22 cellular contexts compared by ENCODE assay signal in genomic region chr16:88862968-88863367, GRCh38. TPM values are rescaled to one million over a fixed set of nuclear protein-coding genes. Genes with fewer than 3 reads are reported as not detected.
DNase-seq lines count a peak whose midpoint lies in the region; ATAC-seq, FAIRE-seq and TF ChIP-seq lines count a peak whose summit lies in the region.
"Had no signal": no experiment of that assay in that cellular context is flagged by ENCODE, and none has a peak within 500 bp of the region (broad histone marks: within the 10 kb centered on the region; RNA-seq: fewer than 3 reads in every experiment).

No MANE protein-coding gene starts in this region.

- peaks cover 40% of the 10 kb centered on the region; the same call in 2 of the 3 replicates for H3K36me3 ChIP-seq in K562 (ENCODE audit: control insufficient read depth, insufficient read depth, low read length)
- H3K36me3 ChIP-seq in psoas muscle (ENCODE audit: insufficient read depth in 1 of 2, low read depth in 1 of 2), result peaks cover 0 to 48% of the 10 kb centered on the region in 2 donors

- CTCF ChIA-PET in activated CD8-positive, alpha-beta T cell treated with anti-CD3 and anti-CD28 coated beads, Interleukin-2, amount 10 ng/mL, durations not matched to agents 7 days and 5 days (lab: Charles Lee), result no interaction called here
- CTCF ChIA-PET in activated CD8-positive, alpha-beta T cell treated with anti-CD3 and anti-CD28 coated beads for 36 hours (lab: Charles Lee), result no interaction called here
- CTCF ChIA-PET in K562 (lab: Yijun Ruan, JAX; ENCODE audit: low intra/inter-chr PET ratio), result no interaction called here

- no peaks in the 10 kb centered on the region for H3K27me3 Mint-ChIP-seq in activated CD8-positive, alpha-beta T cell treated with anti-CD3 and anti-CD28 coated beads, Interleukin-2, amount 10 ng/mL, durations not matched to agents 7 days and 5 days (ENCODE audit: low read depth)
- H3K27me3 Mint-ChIP-seq in activated CD8-positive, alpha-beta T cell treated with anti-CD3 and anti-CD28 coated beads for 36 hours, result no peaks in the 10 kb centered on the region
- H3K27me3 Mint-ChIP-seq: B cell; CD4-positive, CD25-positive, alpha-beta regulatory T cell had no signal

- no peak overlapping the region; a peak in 1 of 4 replicates for H3K9ac ChIP-seq in K562 (ENCODE audit: insufficient read depth in 1 of 2, low read depth in 2 of 2, low read length in 2 of 2)
- H3K9ac ChIP-seq: BLaER1 had no signal

- no peak for DNase-seq in activated CD8-positive, alpha-beta T cell treated with anti-CD3 and anti-CD28 coated beads, Interleukin-2, amount 10 ng/mL, durations not matched to agents 7 days and 5 days
- DNase-seq in activated CD8-positive, alpha-beta T cell treated with anti-CD3 and anti-CD28 coated beads for 36 hours, result no peak
- DNase-seq in K562 (ENCODE audit: extremely low read depth in 1 of 4, low spot score in 3 of 4) (no peak), psoas muscle (no peak), hepatic stellate cell (ENCODE audit: low spot score) (no peak)
- DNase-seq: Caco-2; CD4-positive, CD25-positive, alpha-beta regulatory T cell; CD8-positive, alpha-beta T cell; DMS153; DND-41; GOT3; HFFc6 had no signal

- no peak for TF ChIP-seq POLR2A in K562 (conservative IDR thresholded peaks at IDR 0.05)

- WGBS in K562 (ENCODE audit: insufficient coverage, low coverage, missing lambda C conversion rate), result 78% methylated on average over 18 of the region's 25 CpGs
- WGBS in psoas muscle, 3 donors, result 88 to 93% (median 91%) methylated on average over 22 to 25 of the region's 25 CpGs

- POLR2A ChIA-PET in activated CD8-positive, alpha-beta T cell treated with anti-CD3 and anti-CD28 coated beads, Interleukin-2, amount 10 ng/mL, durations not matched to agents 7 days and 5 days (lab: Charles Lee), result interaction anchor here (1.6 kb wide), 1 partner anchor 8 kb away, joined by 3 read pairs; no protein-coding TSS in a partner anchor
- POLR2A ChIA-PET in activated CD8-positive, alpha-beta T cell treated with anti-CD3 and anti-CD28 coated beads for 36 hours (lab: Charles Lee), result no interaction called here
- POLR2A ChIA-PET in K562 (lab: Yijun Ruan, JAX), result no interaction called here

- no peak for TF ChIP-seq RAD21 in K562 (CRISPR knock-in tag; conservative IDR thresholded peaks at IDR 0.05 in 1 of 2, IDR thresholded peaks at IDR 0.05 in 1 of 2)

- FAIRE-seq in K562 (lab: Jason Lieb, UNC), result no peak
- FAIRE-seq: A204.1, G401.6, GM12892, H54 had no signal

- H3K9me1 ChIP-seq in K562 (ENCODE audit: control insufficient read depth, insufficient read depth, low read length), result no peaks in the 10 kb centered on the region

- peaks cover 19% of the 10 kb centered on the region for H3K36me3 Mint-ChIP-seq in activated CD8-positive, alpha-beta T cell treated with anti-CD3 and anti-CD28 coated beads, Interleukin-2, amount 10 ng/mL, durations not matched to agents 7 days and 5 days (ENCODE audit: low read depth)
- H3K36me3 Mint-ChIP-seq in activated CD8-positive, alpha-beta T cell treated with anti-CD3 and anti-CD28 coated beads for 36 hours (ENCODE audit: low read depth), result peaks cover 12% of the 10 kb centered on the region

- no peak overlapping the region for H3K4me2 ChIP-seq in K562 (ENCODE audit: insufficient read depth, low read length)

- in situ Hi-C loops in K562 (cut with MboI), result no loop called here

- no TSS peak for BruUV-seq in K562 (replicated peaks; lab: Mats Ljungman, UMichigan)

- H3K27ac ChIP-seq in K562 (ENCODE audit: extremely low read depth, low read depth, low read length) (no peak overlapping the region), psoas muscle (no peak overlapping the region)
- H3K27ac ChIP-seq: 22Rv1, BLaER1, C4-2B had no signal

- peak overlapping the region; percentile 51 for H3K27ac Mint-ChIP-seq in activated CD8-positive, alpha-beta T cell treated with anti-CD3 and anti-CD28 coated beads, Interleukin-2, amount 10 ng/mL, durations not matched to agents 7 days and 5 days
- H3K27ac Mint-ChIP-seq in activated CD8-positive, alpha-beta T cell treated with anti-CD3 and anti-CD28 coated beads for 36 hours, result no peak overlapping the region
- H3K27ac Mint-ChIP-seq: B cell; CD8-positive, alpha-beta T cell; HFFc6 had no signal

- H3K79me2 ChIP-seq in K562 (ENCODE audit: control insufficient read depth, insufficient read depth, low read length), result peaks cover 6% of the 10 kb centered on the region; the same call in 2 of the 3 replicates

- peaks cover 2 to 62% of the 10 kb centered on the region in 2 experiments; a peak in 4 of 5 replicates for H3K4me1 ChIP-seq in K562 (replicated peaks in 1 of 2; ENCODE audit: control insufficient read depth in 2 of 2, insufficient read depth in 2 of 2, low read length in 2 of 2)
- H3K4me1 ChIP-seq in psoas muscle, result peaks cover 5% of the 10 kb centered on the region

- H3K9me3 Mint-ChIP-seq in activated CD8-positive, alpha-beta T cell treated with anti-CD3 and anti-CD28 coated beads, Interleukin-2, amount 10 ng/mL, durations not matched to agents 7 days and 5 days (ENCODE audit: insufficient read depth), result no peaks in the 10 kb centered on the region
- no peaks in the 10 kb centered on the region for H3K9me3 Mint-ChIP-seq in activated CD8-positive, alpha-beta T cell treated with anti-CD3 and anti-CD28 coated beads for 36 hours
- H3K9me3 Mint-ChIP-seq: CD8-positive, alpha-beta T cell; HFFc6 had no signal

- H3K9me3 ChIP-seq in K562 (replicated peaks; ENCODE audit: control insufficient read depth, insufficient read depth, low read depth, low read length) (no peaks in the 10 kb centered on the region), psoas muscle (no peaks in the 10 kb centered on the region)
- H3K9me3 ChIP-seq: BLaER1, Caco-2, HAP-1 had no signal

- H3K4me3 ChIP-seq in K562 (no peak overlapping the region), psoas muscle (no peak overlapping the region)
- H3K4me3 ChIP-seq: BLaER1, HAP-1 had no signal

- TF ChIP-seq EP300 in K562 (IDR thresholded peaks at IDR 0.05; ENCODE audit: low read length), result no peak

- intact Hi-C loops in activated CD8-positive, alpha-beta T cell treated with anti-CD3 and anti-CD28 coated beads for 36 hours (cut with micrococcal nuclease), result no loop called here
- intact Hi-C loops in K562 (cut with micrococcal nuclease), result no loop called here
- intact Hi-C loops in psoas muscle (cut with DNase I), result no loop called here

- TF ChIP-seq CTCF in activated CD8-positive, alpha-beta T cell treated with anti-CD3 and anti-CD28 coated beads for 36 hours (IDR thresholded peaks at IDR 0.05), result no peak
- TF ChIP-seq CTCF in K562 (IDR thresholded peaks at IDR 0.05 in 2 of 3, conservative IDR thresholded peaks at IDR 0.05 in 1 of 3; ENCODE audit: insufficient read depth in 2 of 3, low read depth in 1 of 3, low read length in 3 of 3) (no peak), psoas muscle (IDR thresholded peaks at IDR 0.05) (no peak)

- ATAC-seq in activated CD8-positive, alpha-beta T cell treated with anti-CD3 and anti-CD28 coated beads, Interleukin-2, amount 10 ng/mL, durations not matched to agents 7 days and 5 days, result no peak
- ATAC-seq in activated CD8-positive, alpha-beta T cell treated with anti-CD3 and anti-CD28 coated beads for 36 hours, result no peak
- ATAC-seq in K562 (no peak), psoas muscle (no peak)
- ATAC-seq: CD8-positive, alpha-beta T cell had no signal

- H3K4me1 Mint-ChIP-seq in activated CD8-positive, alpha-beta T cell treated with anti-CD3 and anti-CD28 coated beads, Interleukin-2, amount 10 ng/mL, durations not matched to agents 7 days and 5 days (ENCODE audit: low read depth), result peaks cover 7% of the 10 kb centered on the region
- H3K4me1 Mint-ChIP-seq in activated CD8-positive, alpha-beta T cell treated with anti-CD3 and anti-CD28 coated beads for 36 hours (ENCODE audit: low read depth), result peaks cover 9% of the 10 kb centered on the region

- H3K27me3 ChIP-seq in K562 (ENCODE audit: control insufficient read depth in 2 of 2, insufficient read depth in 2 of 2, low read length in 2 of 2) (no peaks in the 10 kb centered on the region), psoas muscle (ENCODE audit: insufficient read depth in 3 of 3, low read length in 2 of 3) (no peaks in the 10 kb centered on the region)
- H3K27me3 ChIP-seq: BLaER1 had no signal

- 0 out of 2 replicates have a peak, but pooled peaks cover 4% of the 10 kb centered on the region for H4K20me1 ChIP-seq in K562 (replicated peaks; ENCODE audit: control insufficient read depth, insufficient read depth, low read length)

- H2AFZ ChIP-seq in K562 (ENCODE audit: low read depth, low read length), result no peak overlapping the region

- no peak overlapping the region for H3K4me3 Mint-ChIP-seq in activated CD8-positive, alpha-beta T cell treated with anti-CD3 and anti-CD28 coated beads, Interleukin-2, amount 10 ng/mL, durations not matched to agents 7 days and 5 days
- no peak overlapping the region for H3K4me3 Mint-ChIP-seq in activated CD8-positive, alpha-beta T cell treated with anti-CD3 and anti-CD28 coated beads for 36 hours
- H3K4me3 Mint-ChIP-seq: B cell; CD4-positive, CD25-positive, alpha-beta regulatory T cell; CD8-positive, alpha-beta T cell; HFFc6 had no signal

RNA-seq across cellular contexts. Expression of gene PABPN1L, which starts 3.5 kb away (rescaled TPM):
- not detected for total RNA-seq in activated CD8-positive, alpha-beta T cell treated with anti-CD3 and anti-CD28 coated beads, Interleukin-2, amount 10 ng/mL, durations not matched to agents 7 days and 5 days
- not detected for total RNA-seq in activated CD8-positive, alpha-beta T cell treated with anti-CD3 and anti-CD28 coated beads for 36 hours
- 0.46 and 2.2 TPM in 2 replicates for total RNA-seq in K562 (2011; cell fraction: chromatin; rRNA removed; ENCODE audit: low replicate concordance)
- 0.26 and 0.50 TPM in 2 replicates for total RNA-seq in K562 (2011; cell fraction: nucleolus; rRNA removed)
- total RNA-seq in K562 (2011; cell fraction: nucleoplasm; rRNA removed), result 0.29 and 0.99 TPM in 2 replicates
- 0.32 TPM in 1 of 2 replicates, not detected in the other for total RNA-seq in K562 (2014; rRNA removed)
- total RNA-seq in K562 (2014; rRNA removed; fragmentation: Illumina TruSeq; extraction: Trizol), result not detected in 2 replicates
- 0.19 TPM in 1 of 2 replicates, not detected in the other for total RNA-seq in K562 (2015; rRNA removed; fragmentation: Illumina TruSeq; extraction: Trizol)
- total RNA-seq in K562 (2021), result 0.29 TPM in 1 of 2 replicates, not detected in the other
- polyA plus RNA-seq in K562 (2011; rRNA removed), result not detected in 2 replicates
- not detected in 2 replicates for polyA plus RNA-seq in K562 (2011; cell fraction: cytosol; rRNA removed)
- polyA plus RNA-seq in K562 (2011; cell fraction: nucleus; rRNA removed), result 0.55 and 0.58 TPM in 2 replicates
- 0.29 and 0.71 TPM in 2 replicates for polyA plus RNA-seq in K562 (2012)
- not detected in 2 replicates for polyA plus RNA-seq in K562 (2014; fragmentation: Illumina TruSeq; extraction: Trizol)
- not detected for polyA plus RNA-seq in K562 (2014; fragmentation: Nextera tagmentation; extraction: Ambion mirVana)
- 0.11 TPM in 1 of 2 replicates, not detected in the other for polyA plus RNA-seq in K562 (2014; rRNA removed)
- polyA minus RNA-seq in K562 (2011; rRNA and poly(A)+ RNA removed), result not detected in 2 replicates
- polyA minus RNA-seq in K562 (2011; cell fraction: cytosol; rRNA and poly(A)+ RNA removed), result not detected in 2 replicates
- polyA minus RNA-seq in K562 (2011; cell fraction: nucleus; rRNA and poly(A)+ RNA removed), result not detected in 2 replicates
- total RNA-seq in psoas muscle, result not detected
- polyA plus RNA-seq in psoas muscle, result not detected
- total RNA-seq: Caco-2; CD4-positive, CD25-positive, alpha-beta regulatory T cell; CD8-positive, alpha-beta T cell; HFFc6 had no signal
- polyA plus RNA-seq: AG04450; CD4-positive, CD25-positive, alpha-beta regulatory T cell had no signal

RNA-seq across cellular contexts. Expression of gene TRAPPC2L, which starts 6.0 kb away (rescaled TPM):
- 10 to 100 TPM; 61.2 to 65.3 TPM for total RNA-seq in activated CD8-positive, alpha-beta T cell treated with anti-CD3 and anti-CD28 coated beads, Interleukin-2, amount 10 ng/mL, durations not matched to agents 7 days and 5 days
- total RNA-seq in activated CD8-positive, alpha-beta T cell treated with anti-CD3 and anti-CD28 coated beads for 36 hours, result 10 to 100 TPM; 56.4 to 61.9 TPM
- 43.1 and 83.7 TPM in 2 replicates for total RNA-seq in K562 (2011; cell fraction: chromatin; rRNA removed; ENCODE audit: low replicate concordance)
- total RNA-seq in K562 (2011; cell fraction: nucleolus; rRNA removed), result 64.3 and 69.7 TPM in 2 replicates
- 53.0 and 53.7 TPM in 2 replicates for total RNA-seq in K562 (2011; cell fraction: nucleoplasm; rRNA removed)
- 60.4 and 77.5 TPM in 2 replicates for total RNA-seq in K562 (2014; rRNA removed)
- total RNA-seq in K562 (2014; rRNA removed; fragmentation: Illumina TruSeq; extraction: Trizol), result 92.6 and 126 TPM in 2 replicates
- 61.1 and 69.1 TPM in 2 replicates for total RNA-seq in K562 (2015; rRNA removed; fragmentation: Illumina TruSeq; extraction: Trizol)
- total RNA-seq in K562 (2021), result 89.1 and 92.6 TPM in 2 replicates
- polyA plus RNA-seq in K562 (2011; rRNA removed), result 124 and 163 TPM in 2 replicates
- polyA plus RNA-seq in K562 (2011; cell fraction: cytosol; rRNA removed), result 94.2 and 150 TPM in 2 replicates
- polyA plus RNA-seq in K562 (2011; cell fraction: nucleus; rRNA removed), result 96.2 and 120 TPM in 2 replicates
- 69.9 and 168 TPM in 2 replicates for polyA plus RNA-seq in K562 (2012)
- 97.5 and 104 TPM in 2 replicates for polyA plus RNA-seq in K562 (2014; fragmentation: Illumina TruSeq; extraction: Trizol)
- polyA plus RNA-seq in K562 (2014; fragmentation: Nextera tagmentation; extraction: Ambion mirVana), result 100 to 1,000 TPM; 345 to 398 TPM
- 92.4 and 99.1 TPM in 2 replicates for polyA plus RNA-seq in K562 (2014; rRNA removed)
- 28.3 and 55.3 TPM in 2 replicates for polyA minus RNA-seq in K562 (2011; rRNA and poly(A)+ RNA removed)
- polyA minus RNA-seq in K562 (2011; cell fraction: cytosol; rRNA and poly(A)+ RNA removed), result 24.9 and 30.9 TPM in 2 replicates
- polyA minus RNA-seq in K562 (2011; cell fraction: nucleus; rRNA and poly(A)+ RNA removed), result 30.4 and 33.3 TPM in 2 replicates
- total RNA-seq in psoas muscle, result 10 to 100 TPM; 38.6 to 42.6 (median 38.7) TPM
- polyA plus RNA-seq in psoas muscle, result 10 to 100 TPM; 23.9 to 30.7 (median 28.5) TPM

RNA-seq across cellular contexts. Expression of gene GALNS, which starts 6.2 kb away (rescaled TPM):
- 10 to 100 TPM; 31.1 to 33.3 TPM for total RNA-seq in activated CD8-positive, alpha-beta T cell treated with anti-CD3 and anti-CD28 coated beads, Interleukin-2, amount 10 ng/mL, durations not matched to agents 7 days and 5 days
- total RNA-seq in activated CD8-positive, alpha-beta T cell treated with anti-CD3 and anti-CD28 coated beads for 36 hours, result 10 to 100 TPM; 24.5 to 25.4 TPM
- 69.8 and 180 TPM in 2 replicates for total RNA-seq in K562 (2011; cell fraction: chromatin; rRNA removed; ENCODE audit: low replicate concordance)
- 70.5 and 71.6 TPM in 2 replicates for total RNA-seq in K562 (2011; cell fraction: nucleolus; rRNA removed)
- 50.8 and 56.2 TPM in 2 replicates for total RNA-seq in K562 (2011; cell fraction: nucleoplasm; rRNA removed)
- total RNA-seq in K562 (2014; rRNA removed) (3.4 and 5.4 TPM in 2 replicates), K562 (2014; rRNA removed; fragmentation: Illumina TruSeq; extraction: Trizol) (2.4 and 4.1 TPM in 2 replicates), K562 (2015; rRNA removed; fragmentation: Illumina TruSeq; extraction: Trizol) (5.6 and 5.9 TPM in 2 replicates), K562 (2021) (12.3 and 13.2 TPM in 2 replicates), psoas muscle (10 to 100 TPM in 2 of 4 donors, 1 to 10 TPM in 2; 4.8 to 10.4 (median 9.7) TPM)
- polyA plus RNA-seq in K562 (2011; rRNA removed) (3.9 and 4.3 TPM in 2 replicates), K562 (2014; fragmentation: Illumina TruSeq; extraction: Trizol) (6.0 and 7.0 TPM in 2 replicates), K562 (2014; fragmentation: Nextera tagmentation; extraction: Ambion mirVana) (under 1 TPM; 0.38 to 0.63 TPM), K562 (2014; rRNA removed) (6.7 and 8.6 TPM in 2 replicates), psoas muscle (10 to 100 TPM in 2 of 3 donors, 1 to 10 TPM in 1; 9.0 to 15.4 (median 12.3) TPM)
- 3.9 and 9.1 TPM in 2 replicates for polyA plus RNA-seq in K562 (2011; cell fraction: cytosol; rRNA removed)
- polyA plus RNA-seq in K562 (2011; cell fraction: nucleus; rRNA removed), result 20.2 and 34.5 TPM in 2 replicates
- 11.1 and 16.0 TPM in 2 replicates for polyA plus RNA-seq in K562 (2012)
- polyA minus RNA-seq in K562 (2011; rRNA and poly(A)+ RNA removed), result 1.9 and 3.7 TPM in 2 replicates
- 3.2 and 3.3 TPM in 2 replicates for polyA minus RNA-seq in K562 (2011; cell fraction: cytosol; rRNA and poly(A)+ RNA removed)
- 7.0 and 7.8 TPM in 2 replicates for polyA minus RNA-seq in K562 (2011; cell fraction: nucleus; rRNA and poly(A)+ RNA removed)

RNA-seq across cellular contexts. Expression of gene APRT, which starts 51.2 kb away (rescaled TPM):
- 100 to 1,000 TPM; 140 to 141 TPM for total RNA-seq in activated CD8-positive, alpha-beta T cell treated with anti-CD3 and anti-CD28 coated beads, Interleukin-2, amount 10 ng/mL, durations not matched to agents 7 days and 5 days
- 100 to 1,000 TPM; 236 to 240 TPM for total RNA-seq in activated CD8-positive, alpha-beta T cell treated with anti-CD3 and anti-CD28 coated beads for 36 hours
- 35.4 and 135 TPM in 2 replicates for total RNA-seq in K562 (2011; cell fraction: chromatin; rRNA removed; ENCODE audit: low replicate concordance)
- total RNA-seq in K562 (2011; cell fraction: nucleolus; rRNA removed), result 138 and 183 TPM in 2 replicates
- 82.7 and 89.3 TPM in 2 replicates for total RNA-seq in K562 (2011; cell fraction: nucleoplasm; rRNA removed)
- 409 and 555 TPM in 2 replicates for total RNA-seq in K562 (2014; rRNA removed)
- total RNA-seq in K562 (2014; rRNA removed; fragmentation: Illumina TruSeq; extraction: Trizol), result 86.2 and 129 TPM in 2 replicates
- 213 and 224 TPM in 2 replicates for total RNA-seq in K562 (2015; rRNA removed; fragmentation: Illumina TruSeq; extraction: Trizol)
- 340 and 359 TPM in 2 replicates for total RNA-seq in K562 (2021)
- polyA plus RNA-seq in K562 (2011; rRNA removed), result 146 and 234 TPM in 2 replicates
- polyA plus RNA-seq in K562 (2011; cell fraction: cytosol; rRNA removed), result 130 and 287 TPM in 2 replicates
- polyA plus RNA-seq in K562 (2011; cell fraction: nucleus; rRNA removed), result 161 and 192 TPM in 2 replicates
- 290 and 337 TPM in 2 replicates for polyA plus RNA-seq in K562 (2012)
- polyA plus RNA-seq in K562 (2014; fragmentation: Illumina TruSeq; extraction: Trizol), result 94.4 and 200 TPM in 2 replicates
- 100 to 1,000 TPM in 1 of 2 experiments, 10 to 100 TPM in 1; 41.7 to 116 TPM for polyA plus RNA-seq in K562 (2014; fragmentation: Nextera tagmentation; extraction: Ambion mirVana)
- 354 and 422 TPM in 2 replicates for polyA plus RNA-seq in K562 (2014; rRNA removed)
- 17.6 and 29.0 TPM in 2 replicates for polyA minus RNA-seq in K562 (2011; rRNA and poly(A)+ RNA removed)
- polyA minus RNA-seq in K562 (2011; cell fraction: cytosol; rRNA and poly(A)+ RNA removed), result 127 and 142 TPM in 2 replicates
- 49.9 and 62.3 TPM in 2 replicates for polyA minus RNA-seq in K562 (2011; cell fraction: nucleus; rRNA and poly(A)+ RNA removed)
- total RNA-seq in psoas muscle, result 10 to 100 TPM; 32.8 to 67.7 (median 55.0) TPM
- polyA plus RNA-seq in psoas muscle, result 100 to 1,000 TPM in 1 of 3 donors, 10 to 100 TPM in 2; 49.4 to 165 (median 66.9) TPM

RNA-seq across cellular contexts. Expression of gene CDT1, which starts 59.4 kb away (rescaled TPM):
- 100 to 1,000 TPM; 126 to 132 TPM for total RNA-seq in activated CD8-positive, alpha-beta T cell treated with anti-CD3 and anti-CD28 coated beads, Interleukin-2, amount 10 ng/mL, durations not matched to agents 7 days and 5 days
- total RNA-seq in activated CD8-positive, alpha-beta T cell treated with anti-CD3 and anti-CD28 coated beads for 36 hours, result 100 to 1,000 TPM; 180 to 182 TPM
- 14.1 and 55.6 TPM in 2 replicates for total RNA-seq in K562 (2011; cell fraction: chromatin; rRNA removed; ENCODE audit: low replicate concordance)
- 67.5 and 87.8 TPM in 2 replicates for total RNA-seq in K562 (2011; cell fraction: nucleolus; rRNA removed)
- total RNA-seq in K562 (2011; cell fraction: nucleoplasm; rRNA removed), result 29.4 and 38.8 TPM in 2 replicates
- total RNA-seq in K562 (2014; rRNA removed), result 114 and 119 TPM in 2 replicates
- 3.4 and 4.4 TPM in 2 replicates for total RNA-seq in K562 (2014; rRNA removed; fragmentation: Illumina TruSeq; extraction: Trizol)
- total RNA-seq in K562 (2015; rRNA removed; fragmentation: Illumina TruSeq; extraction: Trizol), result 14.4 and 17.9 TPM in 2 replicates
- total RNA-seq in K562 (2021), result 173 and 178 TPM in 2 replicates
- polyA plus RNA-seq in K562 (2011; rRNA removed), result 14.2 and 29.4 TPM in 2 replicates
- polyA plus RNA-seq in K562 (2011; cell fraction: cytosol; rRNA removed), result 48.5 and 101 TPM in 2 replicates
- polyA plus RNA-seq in K562 (2011; cell fraction: nucleus; rRNA removed), result 38.4 and 58.3 TPM in 2 replicates
- 68.4 and 200 TPM in 2 replicates for polyA plus RNA-seq in K562 (2012)
- 9.3 and 47.1 TPM in 2 replicates for polyA plus RNA-seq in K562 (2014; fragmentation: Illumina TruSeq; extraction: Trizol)
- polyA plus RNA-seq in K562 (2014; fragmentation: Nextera tagmentation; extraction: Ambion mirVana), result 1 to 10 TPM in 1 of 2 experiments, under 1 TPM in 1; 0.92 to 1.6 TPM
- polyA plus RNA-seq in K562 (2014; rRNA removed), result 53.6 and 65.8 TPM in 2 replicates
- 9.8 and 10.4 TPM in 2 replicates for polyA minus RNA-seq in K562 (2011; rRNA and poly(A)+ RNA removed)
- 102 and 178 TPM in 2 replicates for polyA minus RNA-seq in K562 (2011; cell fraction: cytosol; rRNA and poly(A)+ RNA removed)
- 25.2 and 25.9 TPM in 2 replicates for polyA minus RNA-seq in K562 (2011; cell fraction: nucleus; rRNA and poly(A)+ RNA removed)
- under 1 TPM in 3 of 4 donors, not detected in 1; 0.17 to 0.59 (median 0.25) TPM for total RNA-seq in psoas muscle
- under 1 TPM; 0.03 to 0.13 (median 0.04) TPM for polyA plus RNA-seq in psoas muscle
